In genomic region chr2:70258532-70258875, GRCh38 we compare ENCODE assay signal across 7 cellular contexts. TPM values are rescaled to one million over a fixed set of nuclear protein-coding genes. Genes with fewer than 3 reads are reported as not detected.
DNase-seq lines count a peak whose midpoint lies in the region; ATAC-seq and TF ChIP-seq lines count a peak whose summit lies in the region.

No MANE protein-coding gene starts in this region.

- H3K4me1 Mint-ChIP-seq in activated naive CD8-positive, alpha-beta T cell treated with anti-CD3 and anti-CD28 coated beads for 36 hours = peaks cover 29% of the 10 kb centered on the region

- TF ChIP-seq POLR2A in heart left ventricle (IDR thresholded peaks at IDR 0.05) = no peak

- peaks cover 0 to 7% (median 0%) of the 10 kb centered on the region in 12 donors for H3K9me3 ChIP-seq in heart left ventricle
- H3K9me3 ChIP-seq in parathyroid adenoma (ENCODE audit: control insufficient read depth, low read length) = no peaks in the 10 kb centered on the region

- H3K4me1 ChIP-seq in heart left ventricle (peaks cover 0 to 40% (median 35%) of the 10 kb centered on the region in 12 donors), parathyroid adenoma (peaks cover 4% of the 10 kb centered on the region)

- no peaks in the 10 kb centered on the region for H3K27me3 Mint-ChIP-seq in activated naive CD8-positive, alpha-beta T cell treated with anti-CD3 and anti-CD28 coated beads for 36 hours

- ATAC-seq in GM19043 (IDR thresholded peaks at IDR 0.05; ENCODE audit: low read depth, unreplicated experiment) (peak; percentile 11), HG03442 (IDR thresholded peaks at IDR 0.05; ENCODE audit: unreplicated experiment) (peak; percentile 7), heart left ventricle (peak; percentile 48 to 74 (median 69))

- peak overlapping the region; percentile 77 for H3K4me2 ChIP-seq in parathyroid adenoma (ENCODE audit: low read length)

- H3K36me3 ChIP-seq in heart left ventricle (peaks cover 0 to 42% (median 21%) of the 10 kb centered on the region in 9 donors), parathyroid adenoma (ENCODE audit: control insufficient read depth, insufficient read depth, low read length) (no peaks in the 10 kb centered on the region)

- no peaks in the 10 kb centered on the region for H3K27me3 ChIP-seq in heart left ventricle
- H3K27me3 ChIP-seq in parathyroid adenoma (ENCODE audit: control insufficient read depth, insufficient read depth, low read length) = no peaks in the 10 kb centered on the region

- intact Hi-C loops in heart left ventricle (cut with DNase I) = loop anchor here in 1 of 10 donors (5.0 kb wide), 1 partner anchor 34 kb away; the partner anchor contains the start of gene SNRPG

- peak overlapping the region; percentile 67 to 95 (median 88) for H3K27ac ChIP-seq in heart left ventricle
- H3K27ac ChIP-seq in parathyroid adenoma = peak overlapping the region; percentile 80

- WGBS in heart left ventricle, 4 donors = 0 to 4% (median 1%) methylated on average over 2 to 12 of the region's 12 CpGs

- H3K9ac ChIP-seq in parathyroid adenoma = no peak overlapping the region

- H3K9me3 Mint-ChIP-seq in activated naive CD8-positive, alpha-beta T cell treated with anti-CD3 and anti-CD28 coated beads for 36 hours = no peaks in the 10 kb centered on the region

- H3K4me3 Mint-ChIP-seq in activated naive CD8-positive, alpha-beta T cell treated with anti-CD3 and anti-CD28 coated beads for 36 hours = peak overlapping the region; percentile 89

- peak overlapping the region; percentile 53 to 97 (median 80) for H3K4me3 ChIP-seq in heart left ventricle
- peak overlapping the region; percentile 53 for H3K4me3 ChIP-seq in parathyroid adenoma (ENCODE audit: low read depth, low read length)

- no peak for DNase-seq in activated naive CD8-positive, alpha-beta T cell treated with anti-CD3 and anti-CD28 coated beads for 36 hours
- DNase-seq in heart left ventricle (peak; percentile 83 to 91 (median 85)), hippocampal formation (lab: John Stamatoyannopoulos, UW) (no peak), NCI-H446 (lab: John Stamatoyannopoulos, UW) (no peak)

- peaks cover 6% of the 10 kb centered on the region for H3K79me2 ChIP-seq in parathyroid adenoma

- no peak overlapping the region for H3K27ac Mint-ChIP-seq in activated naive CD8-positive, alpha-beta T cell treated with anti-CD3 and anti-CD28 coated beads for 36 hours

- TF ChIP-seq CTCF in heart left ventricle (IDR thresholded peaks at IDR 0.05) (no peak), parathyroid adenoma (IDR thresholded peaks at IDR 0.05) (no peak)

- H3K36me3 Mint-ChIP-seq in activated naive CD8-positive, alpha-beta T cell treated with anti-CD3 and anti-CD28 coated beads for 36 hours = no peaks in the 10 kb centered on the region

- H2AFZ ChIP-seq in parathyroid adenoma = peak overlapping the region; percentile 93

RNA-seq across cellular contexts. Expression of gene PCYOX1, which starts 0.6 kb away (rescaled TPM):
- total RNA-seq in activated naive CD8-positive, alpha-beta T cell treated with anti-CD3 and anti-CD28 coated beads for 36 hours = 10 to 100 TPM in 1 of 2 experiments, 1 to 10 TPM in 1; 9.5 to 11.0 TPM
- 10 to 100 TPM; 53.2 to 91.5 (median 78.1) TPM for total RNA-seq in heart left ventricle
- 10 to 100 TPM; 19.3 TPM for polyA plus RNA-seq in heart left ventricle

RNA-seq across cellular contexts. Expression of gene TIA1, which starts 10.1 kb away (rescaled TPM):
- 10 to 100 TPM; 87.0 to 88.0 TPM for total RNA-seq in activated naive CD8-positive, alpha-beta T cell treated with anti-CD3 and anti-CD28 coated beads for 36 hours
- 10 to 100 TPM; 26.1 to 53.0 (median 42.1) TPM for total RNA-seq in heart left ventricle
- polyA plus RNA-seq in heart left ventricle = 10 to 100 TPM; 18.7 to 47.7 TPM

RNA-seq across cellular contexts. Expression of gene SNRPG, which starts 35.0 kb away (rescaled TPM):
- total RNA-seq in activated naive CD8-positive, alpha-beta T cell treated with anti-CD3 and anti-CD28 coated beads for 36 hours = 100 to 1,000 TPM; 590 to 602 TPM
- 100 to 1,000 TPM in 8 of 9 donors, 10 to 100 TPM in 1; 92.2 to 172 (median 112) TPM for total RNA-seq in heart left ventricle
- 100 to 1,000 TPM; 240 to 259 TPM for polyA plus RNA-seq in heart left ventricle

RNA-seq across cellular contexts. Expression of gene FAM136A, which starts 43.4 kb away (rescaled TPM):
- total RNA-seq in activated naive CD8-positive, alpha-beta T cell treated with anti-CD3 and anti-CD28 coated beads for 36 hours = 100 to 1,000 TPM; 115 TPM
- total RNA-seq in heart left ventricle = 10 to 100 TPM; 17.8 to 25.9 (median 23.9) TPM
- polyA plus RNA-seq in heart left ventricle = 10 to 100 TPM; 16.8 to 42.8 TPM

Comparison
In these comparisons a context has a peak if more than half of its experiments do, and no peak if none do; other contexts are left out.
1. ATAC-seq: peak in every context shown above with its lines; median percentile 69 in heart left ventricle; 11 in GM19043; 7 in HG03442.
2. DNase-seq: peak in heart left ventricle (5 of 5); none in activated naive CD8-positive, alpha-beta T cell treated with anti-CD3 and anti-CD28 coated beads for 36 hours (single experiment), hippocampal formation (0 of 2) and NCI-H446 (0 of 2).
3. RNA of gene PCYOX1, which starts 0.6 kb away (total RNA-seq): 53.2 to 91.5 TPM in heart left ventricle; 9.5 to 11.0 TPM in activated naive CD8-positive, alpha-beta T cell treated with anti-CD3 and anti-CD28 coated beads for 36 hours; every median in the first group is over 4 times any median in the second.